ENCODE assay signal across 7 cellular contexts in genomic region chr9:125521462-125522327, GRCh38.
A peak's percentile ranks its signal among the peaks of the same experiment; 100 is the strongest.
DNase-seq lines count a peak whose midpoint lies in the region; ATAC-seq and TF ChIP-seq lines count a peak whose summit lies in the region.

No MANE protein-coding gene starts in this region.

- H3K36me3 ChIP-seq in HCT116 (ENCODE audit: control insufficient read depth in 1 of 2, insufficient read depth in 2 of 2, low read length in 2 of 2) = no peaks in the 10 kb centered on the region
- peaks cover 0 to 11% (median 0%) of the 10 kb centered on the region in 6 donors for H3K36me3 ChIP-seq in spleen

- intact Hi-C loops in HCT116 (cut with micrococcal nuclease) (no loop called here), spleen (cut with DNase I; ENCODE audit: low total_unique reads) (no loop called here)

- WGBS in spleen, 5 donors = 20 to 31% (median 27%) methylated on average over 3 of the region's 3 CpGs

- H3K4me1 ChIP-seq in HCT116 (ENCODE audit: control insufficient read depth in 1 of 2, insufficient read depth in 2 of 2, low read length in 2 of 2) (peaks cover 7 to 32% of the 10 kb centered on the region in 2 experiments), spleen (peaks cover 11 to 57% (median 33%) of the 10 kb centered on the region in 6 donors)

- H3K79me2 ChIP-seq in HCT116 (ENCODE audit: insufficient read depth, low read length) = no peaks in the 10 kb centered on the region

- no peaks in the 10 kb centered on the region for H3K9me3 ChIP-seq in HCT116 (ENCODE audit: control insufficient read depth in 1 of 2, insufficient read depth in 1 of 2, low read depth in 1 of 2, low read length in 2 of 2)
- no peaks in the 10 kb centered on the region for H3K9me3 ChIP-seq in spleen

- peak overlapping the region; percentile 87 for H3K4me2 ChIP-seq in HCT116 (ENCODE audit: low read length)

- H3K9me2 ChIP-seq in HCT116 (ENCODE audit: insufficient read depth) = no peaks in the 10 kb centered on the region

- no peak overlapping the region for H2AFZ ChIP-seq in HCT116 (ENCODE audit: low read depth, low read length, poor library complexity, severe bottlenecking)

- H4K20me1 ChIP-seq in HCT116 (ENCODE audit: insufficient read depth) = no peaks in the 10 kb centered on the region

- TF ChIP-seq POLR2A in HCT116 (IDR thresholded peaks at IDR 0.05; ENCODE audit: borderline replicate concordance, extremely low read depth, insufficient read depth, insufficient read length) = no peak
- no peak for TF ChIP-seq POLR2A in spleen (IDR thresholded peaks at IDR 0.05)

- RAD21 ChIA-PET in HCT116 (lab: Charles Lee; ENCODE audit: low non-redundant PET in 1 of 2, low total read pairs in 2 of 2, uncharacterized antibody in 2 of 2, unreplicated experiment in 2 of 2) = no interaction called here

- POLR2A ChIA-PET in HCT116 (lab: Charles Lee) = no interaction called here

- DNase-seq in HCT116 (ENCODE audit: low read depth, low spot score) = peak; percentile 76
- DNase-seq in epithelial cell of esophagus (ENCODE audit: low read depth) = peak; percentile 94
- no peak for DNase-seq in spleen
- DNase-seq in NCI-H1930 (lab: John Stamatoyannopoulos, UW) = no peak
- no peak for DNase-seq in cerebellum (ENCODE audit: low spot score)

- peak overlapping the region; percentile 59; the same call in 1 of the 2 replicates for H3K27ac ChIP-seq in HCT116 (ENCODE audit: low read depth, low read length)
- peak overlapping the region in 6 of 8 donors; percentile 52 to 64 (median 58) for H3K27ac ChIP-seq in spleen

- ATAC-seq in HCT116 (peak; percentile 90), SK-N-SH treated with all-trans-retinoic acid at 6 μM for 48 hours (peak; percentile 86), HG03520 (IDR thresholded peaks at IDR 0.05; ENCODE audit: unreplicated experiment) (no peak)

- peak overlapping the region; percentile 51 for H3K9ac ChIP-seq in HCT116 (ENCODE audit: low read length)

- no TSS peak for BruUV-seq in HCT116 (replicated peaks; lab: Mats Ljungman, UMichigan)

- H3K27me3 ChIP-seq in HCT116 (ENCODE audit: insufficient read depth, low read length) (no peaks in the 10 kb centered on the region), spleen (replicated peaks in 1 of 7) (no peaks in the 10 kb centered on the region)

- TF ChIP-seq RAD21 in HCT116 (IDR thresholded peaks at IDR 0.05; ENCODE audit: low read depth) = peak; percentile 18

- H3K4me3 ChIP-seq in HCT116 (replicated peaks in 1 of 2; ENCODE audit: low read depth in 1 of 2, low read length in 2 of 2) (peak overlapping the region; percentile 6 to 46; a peak in 2 of 4 replicates), epithelial cell of esophagus (ENCODE audit: low read length) (no peak overlapping the region), spleen (no peak overlapping the region)

- TF ChIP-seq CTCF in HCT116 (IDR thresholded peaks at IDR 0.05 in 2 of 3, conservative IDR thresholded peaks at IDR 0.05 in 1 of 3; ENCODE audit: borderline replicate concordance in 1 of 3, insufficient read depth in 1 of 3, low read depth in 2 of 3, low read length in 2 of 3) (no peak), epithelial cell of esophagus (IDR thresholded peaks at IDR 0.05; ENCODE audit: insufficient read depth, low read depth, low read length, missing control alignments) (no peak), spleen (IDR thresholded peaks at IDR 0.05 in 8 of 11, conservative IDR thresholded peaks at IDR 0.05 in 3 of 11) (no peak)

- CTCF ChIA-PET in HCT116 (lab: Charles Lee) = no interaction called here

TF ChIP-seq in HCT116, 20 proteins besides CTCF, POLR2A, EP300 and RAD21 (continues in another document):
- TF ChIP-seq ZBTB33 (IDR thresholded peaks at IDR 0.05; ENCODE audit: extremely low read depth, insufficient replicate concordance, low read length) (no peak), YY1 (IDR thresholded peaks at IDR 0.05; ENCODE audit: extremely low read depth, insufficient replicate concordance, low read depth, low read length) (no peak), SP1 (IDR thresholded peaks at IDR 0.05; ENCODE audit: low read depth) (peak; percentile 75), ZNF274 (IDR thresholded peaks at IDR 0.05; ENCODE audit: low read depth, low read length) (no peak), FOSL1 (IDR thresholded peaks at IDR 0.05; ENCODE audit: low read depth) (peak; percentile 96), CBX3 (IDR thresholded peaks at IDR 0.05; ENCODE audit: low read depth) (peak; percentile 85; the same call in 1 of the 2 replicates), EZH2phosphoT487 (IDR thresholded peaks at IDR 0.05; ENCODE audit: borderline replicate concordance) (no peak), ZFX (IDR thresholded peaks at IDR 0.05) (no peak), SRF (IDR thresholded peaks at IDR 0.05; ENCODE audit: low read depth) (peak; percentile 66; the same call in 1 of the 2 replicates), ELF1 (IDR thresholded peaks at IDR 0.05; ENCODE audit: borderline replicate concordance, low read depth) (no peak)

TF ChIP-seq in SK-N-SH treated with all-trans-retinoic acid at 6 μM for 48 hours, 23 proteins besides CTCF, POLR2A, EP300 and RAD21:
- TF ChIP-seq CREB5 (CRISPR knock-in tag; IDR thresholded peaks at IDR 0.05; ENCODE audit: low read depth) (no peak), ZNF70 (CRISPR knock-in tag; IDR thresholded peaks at IDR 0.05) (no peak), ZC3H10 (CRISPR knock-in tag; IDR thresholded peaks at IDR 0.05) (peak; percentile 58), RARB (CRISPR knock-in tag; IDR thresholded peaks at IDR 0.05) (peak; percentile 75), TOX (CRISPR knock-in tag; IDR thresholded peaks at IDR 0.05; ENCODE audit: borderline replicate concordance) (peak; percentile 92), ESRRG (CRISPR knock-in tag; IDR thresholded peaks at IDR 0.05) (no peak), ISL1 (CRISPR knock-in tag; IDR thresholded peaks at IDR 0.05) (peak; percentile 63), GLIS3 (CRISPR knock-in tag; IDR thresholded peaks at IDR 0.05) (no peak), POU6F1 (CRISPR knock-in tag; IDR thresholded peaks at IDR 0.05; ENCODE audit: borderline replicate concordance, low read depth) (no peak), PATZ1 (CRISPR knock-in tag; IDR thresholded peaks at IDR 0.05; ENCODE audit: borderline replicate concordance) (0 out of 2 replicates have a peak, but pooled peaks have one; percentile 66), OSR1 (CRISPR knock-in tag; IDR thresholded peaks at IDR 0.05) (no peak)

Comparison
In these comparisons a context has a peak if more than half of its experiments do, and no peak if none do; other contexts are left out.
1. DNase-seq: peak in HCT116 (single experiment) and epithelial cell of esophagus (single experiment); none in spleen (single experiment), NCI-H1930 (0 of 2) and cerebellum (single experiment).
2. H3K4me3 ChIP-seq: peak in HCT116 (2 of 2); none in epithelial cell of esophagus (single experiment) and spleen (0 of 8).